ENCODE assay signal across 1 cellular context in the genomic region with DNA sequence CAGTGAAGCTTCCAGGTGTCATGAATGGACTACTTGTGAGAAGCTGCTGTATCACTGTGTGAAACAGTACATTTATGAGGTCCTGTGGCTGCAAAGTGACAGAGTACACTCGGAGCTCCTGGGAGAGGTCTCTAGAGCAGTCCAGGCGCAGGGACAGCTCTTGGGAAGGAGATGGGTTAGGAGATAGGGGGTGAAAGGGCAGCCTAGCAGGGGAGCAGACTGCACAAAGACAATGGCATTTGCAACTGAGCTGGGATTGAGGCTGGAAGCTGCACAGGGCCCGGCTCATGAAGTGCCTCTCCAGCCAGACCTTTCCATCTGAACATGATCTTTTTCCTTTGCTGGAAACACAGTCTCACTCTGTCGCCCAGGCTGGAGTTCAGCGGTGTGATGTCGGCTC.
A peak's percentile ranks its signal among the peaks of the same experiment; 100 is the strongest.
TF ChIP-seq lines count a peak whose summit lies in the region.

No MANE protein-coding gene starts in this region.

TF ChIP-seq in HepG2, 621 proteins besides CTCF, POLR2A, EP300 and RAD21 (continued from another document):
- TF ChIP-seq YY1 (IDR thresholded peaks at IDR 0.05; ENCODE audit: insufficient read depth, insufficient replicate concordance, low read depth, low read length), result no peak
- TF ChIP-seq EHMT2 (IDR thresholded peaks at IDR 0.05; ENCODE audit: borderline replicate concordance, low read depth, low read length), result no peak
- TF ChIP-seq FLYWCH1 (CRISPR knock-in tag; IDR thresholded peaks at IDR 0.05), result no peak
- TF ChIP-seq CAMTA2 (CRISPR knock-in tag; IDR thresholded peaks at IDR 0.05; ENCODE audit: borderline replicate concordance), result 0 out of 2 replicates have a peak, but pooled peaks have one; percentile 30
- TF ChIP-seq, protein P1, sequence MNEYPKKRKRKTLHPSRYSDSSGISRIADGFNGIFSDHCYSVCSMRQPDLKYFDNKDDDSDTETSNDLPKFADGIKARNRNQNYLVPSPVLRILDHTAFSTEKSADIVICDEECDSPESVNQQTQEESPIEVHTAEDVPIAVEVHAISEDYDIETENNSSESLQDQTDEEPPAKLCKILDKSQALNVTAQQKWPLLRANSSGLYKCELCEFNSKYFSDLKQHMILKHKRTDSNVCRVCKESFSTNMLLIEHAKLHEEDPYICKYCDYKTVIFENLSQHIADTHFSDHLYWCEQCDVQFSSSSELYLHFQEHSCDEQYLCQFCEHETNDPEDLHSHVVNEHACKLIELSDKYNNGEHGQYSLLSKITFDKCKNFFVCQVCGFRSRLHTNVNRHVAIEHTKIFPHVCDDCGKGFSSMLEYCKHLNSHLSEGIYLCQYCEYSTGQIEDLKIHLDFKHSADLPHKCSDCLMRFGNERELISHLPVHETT (CRISPR knock-in tag; conservative IDR thresholded peaks at IDR 0.05), result no peak
- TF ChIP-seq, protein P2, sequence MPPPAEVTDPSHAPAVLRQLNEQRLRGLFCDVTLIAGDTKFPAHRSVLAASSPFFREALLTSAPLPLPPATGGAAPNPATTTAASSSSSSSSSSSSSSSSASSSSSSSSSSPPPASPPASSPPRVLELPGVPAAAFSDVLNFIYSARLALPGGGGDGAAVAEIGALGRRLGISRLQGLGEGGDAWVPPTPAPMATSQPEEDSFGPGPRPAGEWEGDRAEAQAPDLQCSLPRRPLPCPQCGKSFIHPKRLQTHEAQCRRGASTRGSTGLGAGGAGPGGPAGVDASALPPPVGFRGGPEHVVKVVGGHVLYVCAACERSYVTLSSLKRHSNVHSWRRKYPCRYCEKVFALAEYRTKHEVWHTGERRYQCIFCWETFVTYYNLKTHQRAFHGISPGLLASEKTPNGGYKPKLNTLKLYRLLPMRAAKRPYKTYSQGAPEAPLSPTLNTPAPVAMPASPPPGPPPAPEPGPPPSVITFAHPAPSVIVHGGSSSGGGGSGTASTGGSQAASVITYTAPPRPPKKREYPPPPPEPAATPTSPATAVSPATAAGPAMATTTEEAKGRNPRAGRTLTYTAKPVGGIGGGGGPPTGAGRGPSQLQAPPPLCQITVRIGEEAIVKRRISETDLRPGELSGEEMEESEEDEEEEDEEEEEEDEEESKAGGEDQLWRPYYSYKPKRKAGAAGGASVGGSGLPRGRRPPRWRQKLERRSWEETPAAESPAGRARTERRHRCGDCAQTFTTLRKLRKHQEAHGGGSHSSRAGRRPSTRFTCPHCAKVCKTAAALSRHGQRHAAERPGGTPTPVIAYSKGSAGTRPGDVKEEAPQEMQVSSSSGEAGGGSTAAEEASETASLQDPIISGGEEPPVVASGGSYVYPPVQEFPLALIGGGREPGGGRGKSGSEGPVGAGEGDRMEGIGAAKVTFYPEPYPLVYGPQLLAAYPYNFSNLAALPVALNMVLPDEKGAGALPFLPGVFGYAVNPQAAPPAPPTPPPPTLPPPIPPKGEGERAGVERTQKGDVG (CRISPR knock-in tag; IDR thresholded peaks at IDR 0.05; ENCODE audit: borderline replicate concordance), result no peak
- TF ChIP-seq ZBTB3 (CRISPR knock-in tag; IDR thresholded peaks at IDR 0.05; ENCODE audit: borderline replicate concordance, low read depth), result no peak
- no peak for TF ChIP-seq ZZZ3 (CRISPR knock-in tag; IDR thresholded peaks at IDR 0.05; ENCODE audit: borderline replicate concordance)
- TF ChIP-seq ZNF296 (CRISPR knock-in tag; conservative IDR thresholded peaks at IDR 0.05), result no peak
- TF ChIP-seq SMAD1 (CRISPR knock-in tag; IDR thresholded peaks at IDR 0.05; ENCODE audit: borderline replicate concordance, low read depth), result no peak
- TF ChIP-seq, protein P3, sequence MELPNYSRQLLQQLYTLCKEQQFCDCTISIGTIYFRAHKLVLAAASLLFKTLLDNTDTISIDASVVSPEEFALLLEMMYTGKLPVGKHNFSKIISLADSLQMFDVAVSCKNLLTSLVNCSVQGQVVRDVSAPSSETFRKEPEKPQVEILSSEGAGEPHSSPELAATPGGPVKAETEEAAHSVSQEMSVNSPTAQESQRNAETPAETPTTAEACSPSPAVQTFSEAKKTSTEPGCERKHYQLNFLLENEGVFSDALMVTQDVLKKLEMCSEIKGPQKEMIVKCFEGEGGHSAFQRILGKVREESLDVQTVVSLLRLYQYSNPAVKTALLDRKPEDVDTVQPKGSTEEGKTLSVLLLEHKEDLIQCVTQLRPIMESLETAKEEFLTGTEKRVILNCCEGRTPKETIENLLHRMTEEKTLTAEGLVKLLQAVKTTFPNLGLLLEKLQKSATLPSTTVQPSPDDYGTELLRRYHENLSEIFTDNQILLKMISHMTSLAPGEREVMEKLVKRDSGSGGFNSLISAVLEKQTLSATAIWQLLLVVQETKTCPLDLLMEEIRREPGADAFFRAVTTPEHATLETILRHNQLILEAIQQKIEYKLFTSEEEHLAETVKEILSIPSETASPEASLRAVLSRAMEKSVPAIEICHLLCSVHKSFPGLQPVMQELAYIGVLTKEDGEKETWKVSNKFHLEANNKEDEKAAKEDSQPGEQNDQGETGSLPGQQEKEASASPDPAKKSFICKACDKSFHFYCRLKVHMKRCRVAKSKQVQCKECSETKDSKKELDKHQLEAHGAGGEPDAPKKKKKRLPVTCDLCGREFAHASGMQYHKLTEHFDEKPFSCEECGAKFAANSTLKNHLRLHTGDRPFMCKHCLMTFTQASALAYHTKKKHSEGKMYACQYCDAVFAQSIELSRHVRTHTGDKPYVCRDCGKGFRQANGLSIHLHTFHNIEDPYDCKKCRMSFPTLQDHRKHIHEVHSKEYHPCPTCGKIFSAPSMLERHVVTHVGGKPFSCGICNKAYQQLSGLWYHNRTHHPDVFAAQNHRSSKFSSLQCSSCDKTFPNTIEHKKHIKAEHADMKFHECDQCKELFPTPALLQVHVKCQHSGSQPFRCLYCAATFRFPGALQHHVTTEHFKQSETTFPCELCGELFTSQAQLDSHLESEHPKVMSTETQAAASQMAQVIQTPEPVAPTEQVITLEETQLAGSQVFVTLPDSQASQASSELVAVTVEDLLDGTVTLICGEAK (IDR thresholded peaks at IDR 0.05), result no peak
- TF ChIP-seq, protein P3 (CRISPR knock-in tag; IDR thresholded peaks at IDR 0.05), result no peak
- no peak for TF ChIP-seq CEBPG (CRISPR knock-in tag; IDR thresholded peaks at IDR 0.05)
- TF ChIP-seq, protein P4, sequence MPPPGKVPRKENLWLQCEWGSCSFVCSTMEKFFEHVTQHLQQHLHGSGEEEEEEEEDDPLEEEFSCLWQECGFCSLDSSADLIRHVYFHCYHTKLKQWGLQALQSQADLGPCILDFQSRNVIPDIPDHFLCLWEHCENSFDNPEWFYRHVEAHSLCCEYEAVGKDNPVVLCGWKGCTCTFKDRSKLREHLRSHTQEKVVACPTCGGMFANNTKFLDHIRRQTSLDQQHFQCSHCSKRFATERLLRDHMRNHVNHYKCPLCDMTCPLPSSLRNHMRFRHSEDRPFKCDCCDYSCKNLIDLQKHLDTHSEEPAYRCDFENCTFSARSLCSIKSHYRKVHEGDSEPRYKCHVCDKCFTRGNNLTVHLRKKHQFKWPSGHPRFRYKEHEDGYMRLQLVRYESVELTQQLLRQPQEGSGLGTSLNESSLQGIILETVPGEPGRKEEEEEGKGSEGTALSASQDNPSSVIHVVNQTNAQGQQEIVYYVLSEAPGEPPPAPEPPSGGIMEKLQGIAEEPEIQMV (CRISPR knock-in tag; IDR thresholded peaks at IDR 0.05; ENCODE audit: low read depth), result no peak
- no peak for TF ChIP-seq ZNF615 (CRISPR knock-in tag; IDR thresholded peaks at IDR 0.05; ENCODE audit: borderline replicate concordance)
